In the genomic region with DNA sequence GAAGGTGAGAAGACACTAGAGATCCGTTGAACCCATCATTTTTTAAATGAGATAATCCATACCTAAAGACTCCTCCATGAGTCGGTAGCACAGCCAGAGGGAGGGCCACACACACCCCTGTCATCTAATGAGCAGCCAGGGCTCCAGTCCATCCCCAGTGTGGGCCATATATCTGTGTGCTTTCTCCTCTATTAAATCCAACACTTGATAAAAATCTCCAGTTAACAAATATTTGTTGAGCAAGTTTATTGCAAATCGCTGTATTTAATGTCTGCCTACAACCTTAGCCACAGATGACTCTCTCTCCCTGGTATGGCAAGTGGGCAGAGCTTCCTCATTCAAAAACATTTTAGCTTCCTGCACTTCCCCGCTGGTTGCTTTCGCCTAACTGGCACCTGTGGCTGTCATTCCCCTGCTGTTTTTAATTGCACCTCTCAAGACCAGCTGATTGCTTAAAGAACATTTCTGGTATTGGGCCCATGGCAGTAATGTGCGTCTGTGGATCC, we compare ENCODE assay signal across 8 cellular contexts.
DNase-seq lines count a peak whose midpoint lies in the region; ATAC-seq and TF ChIP-seq lines count a peak whose summit lies in the region.

No MANE protein-coding gene starts in this region.

- peak overlapping the region; percentile 97 for H3K27ac Mint-ChIP-seq in activated T-helper 1 cell treated with anti-CD3 and anti-CD28 coated beads, Interleukin-12 subunit alpha, Interleukin-12 subunit beta, Interleukin-2, Interleukin-4 antibody, amounts not matched to agents 30 ng/mL and 10 ng/mL and 1 ng/mL, durations not matched to agents 14 hours and 24 hours and 36 hours

- H3K27me3 ChIP-seq in BJ (ENCODE audit: control insufficient read depth, insufficient read depth, low read length) (no peaks in the 10 kb centered on the region), lung (ENCODE audit: control insufficient read depth, insufficient read depth) (no peaks in the 10 kb centered on the region)

- POLR2A ChIA-PET in BJ (lab: Charles Lee) (no interaction called here), HEK293T (lab: Yijun Ruan, JAX) (interaction anchor here (0.7 to 1.2 kb wide), 2 partner anchors 84 to 107 kb away, joined by 3 to 4 read pairs; a partner anchor contains a TSS)

- no peak for TF ChIP-seq CTCF in BJ (IDR thresholded peaks at IDR 0.05; ENCODE audit: insufficient read depth, low read depth, low read length)
- no peak for TF ChIP-seq CTCF in lung (IDR thresholded peaks at IDR 0.05; ENCODE audit: control extremely low read depth, extremely low read depth)

- ATAC-seq in lung (ENCODE audit: insufficient read depth, low FRiP score): peak; percentile 53

- peaks cover 92% of the 10 kb centered on the region for H3K4me1 Mint-ChIP-seq in activated T-helper 1 cell treated with anti-CD3 and anti-CD28 coated beads, Interleukin-12 subunit alpha, Interleukin-12 subunit beta, Interleukin-2, Interleukin-4 antibody, amounts not matched to agents 30 ng/mL and 10 ng/mL and 1 ng/mL, durations not matched to agents 14 hours and 24 hours and 36 hours (ENCODE audit: low read depth)

- WGBS in lung, 2 donors: 41 to 47% methylated on average over 6 of the region's 6 CpGs

- peaks cover 27% of the 10 kb centered on the region for H3K36me3 Mint-ChIP-seq in activated T-helper 1 cell treated with anti-CD3 and anti-CD28 coated beads, Interleukin-12 subunit alpha, Interleukin-12 subunit beta, Interleukin-2, Interleukin-4 antibody, amounts not matched to agents 30 ng/mL and 10 ng/mL and 1 ng/mL, durations not matched to agents 14 hours and 24 hours and 36 hours (ENCODE audit: low read depth)

- H3K36me3 ChIP-seq in BJ (ENCODE audit: control insufficient read depth, insufficient read depth, low read length) (0 out of 2 replicates have a peak, but pooled peaks cover 1% of the 10 kb centered on the region), KOPT-K1 (ENCODE audit: insufficient read depth, low read length) (no peaks in the 10 kb centered on the region), lung (ENCODE audit: control insufficient read depth in 2 of 2, insufficient read depth in 2 of 2, low read length in 2 of 2) (no peaks in the 10 kb centered on the region)

- H3K4me3 ChIP-seq in BJ (ENCODE audit: low read depth, low read length) (no peak overlapping the region), lung (no peak overlapping the region)

- peak; percentile 73 for DNase-seq in BJ (ENCODE audit: low read depth)
- no peak for DNase-seq in activated T-helper 1 cell treated with anti-CD3 and anti-CD28 coated beads, Interleukin-12 subunit alpha, Interleukin-12 subunit beta, Interleukin-2, Interleukin-4 antibody, amounts not matched to agents 30 ng/mL and 10 ng/mL and 1 ng/mL, durations not matched to agents 14 hours and 24 hours and 36 hours (ENCODE audit: low spot score)
- DNase-seq in lung (ENCODE audit: low spot score): peak; percentile 56
- no peak for DNase-seq in C1 segment of cervical spinal cord (lab: John Stamatoyannopoulos, UW)
- no peak for DNase-seq in HEK293T (ENCODE audit: extremely low spot score)
- no peak for DNase-seq in anterior cingulate cortex (lab: John Stamatoyannopoulos, UW)
- DNase-seq in medulla oblongata (ENCODE audit: extremely low spot score): no peak

- H3K27ac ChIP-seq in KOPT-K1 (ENCODE audit: low read depth, low read length, poor library complexity, severe bottlenecking): peak overlapping the region; percentile 86
- H3K27ac ChIP-seq in lung (ENCODE audit: low read depth in 1 of 2, low read length in 1 of 2): peak overlapping the region; percentile 28 to 79

- H3K9me3 ChIP-seq in KOPT-K1 (ENCODE audit: insufficient read depth, low read length, poor library complexity, severe bottlenecking) (no peaks in the 10 kb centered on the region), lung (ENCODE audit: control insufficient read depth in 2 of 2, insufficient read depth in 1 of 2, low read length in 1 of 2) (no peaks in the 10 kb centered on the region)

- H3K27me3 Mint-ChIP-seq in activated T-helper 1 cell treated with anti-CD3 and anti-CD28 coated beads, Interleukin-12 subunit alpha, Interleukin-12 subunit beta, Interleukin-2, Interleukin-4 antibody, amounts not matched to agents 30 ng/mL and 10 ng/mL and 1 ng/mL, durations not matched to agents 14 hours and 24 hours and 36 hours (ENCODE audit: insufficient read depth): no peaks in the 10 kb centered on the region

- intact Hi-C loops in activated T-helper 1 cell treated with anti-CD3 and anti-CD28 coated beads, Interleukin-12 subunit alpha, Interleukin-12 subunit beta, Interleukin-2, Interleukin-4 antibody, amounts not matched to agents 30 ng/mL and 10 ng/mL and 1 ng/mL, durations not matched to agents 14 hours and 24 hours and 36 hours (cut with micrococcal nuclease): loop anchor here (5.0 kb wide), 1 partner anchor 126 kb away; no protein-coding TSS in a partner anchor

- no peaks in the 10 kb centered on the region for H3K9me3 Mint-ChIP-seq in activated T-helper 1 cell treated with anti-CD3 and anti-CD28 coated beads, Interleukin-12 subunit alpha, Interleukin-12 subunit beta, Interleukin-2, Interleukin-4 antibody, amounts not matched to agents 30 ng/mL and 10 ng/mL and 1 ng/mL, durations not matched to agents 14 hours and 24 hours and 36 hours

- CTCF ChIA-PET in BJ (lab: Yijun Ruan, JAX) (interaction anchor here (0.7 to 1.8 kb wide), 3 partner anchors 13 to 68 kb away, joined by 3 to 4 read pairs (median 3); no protein-coding TSS in a partner anchor), HEK293T (lab: Yijun Ruan, JAX) (interaction anchor here (0.7 kb wide), 1 partner anchor 132 kb away, joined by 3 read pairs; no protein-coding TSS in a partner anchor)

- peak overlapping the region; percentile 57 for H3K4me3 Mint-ChIP-seq in activated T-helper 1 cell treated with anti-CD3 and anti-CD28 coated beads, Interleukin-12 subunit alpha, Interleukin-12 subunit beta, Interleukin-2, Interleukin-4 antibody, amounts not matched to agents 30 ng/mL and 10 ng/mL and 1 ng/mL, durations not matched to agents 14 hours and 24 hours and 36 hours

- H3K4me1 ChIP-seq in lung (ENCODE audit: control insufficient read depth in 2 of 2, insufficient read depth in 2 of 2, low read length in 2 of 2): peaks cover 24 to 25% of the 10 kb centered on the region in 2 donors

TF ChIP-seq in HEK293T, 16 proteins besides CTCF, POLR2A, EP300 and RAD21:
- TF ChIP-seq FOXA1 (IDR thresholded peaks at IDR 0.05) (no peak), TARDBP (IDR thresholded peaks at IDR 0.05) (no peak), LEF1 (IDR thresholded peaks at IDR 0.05; ENCODE audit: borderline replicate concordance) (no peak), HDGF (IDR thresholded peaks at IDR 0.05; ENCODE audit: borderline replicate concordance) (no peak)

Comparison
In these comparisons a context has a peak if more than half of its experiments do, and no peak if none do; other contexts are left out.
1. DNase-seq: peak in BJ (single experiment) and lung (single experiment); none in activated T-helper 1 cell treated with anti-CD3 and anti-CD28 coated beads, Interleukin-12 subunit alpha, Interleukin-12 subunit beta, Interleukin-2, Interleukin-4 antibody, amounts not matched to agents 30 ng/mL and 10 ng/mL and 1 ng/mL, durations not matched to agents 14 hours and 24 hours and 36 hours (single experiment), C1 segment of cervical spinal cord (0 of 14), HEK293T (single experiment), anterior cingulate cortex (0 of 58) and medulla oblongata (single experiment).